ENCODE assay signal across 19 cellular contexts in genomic region chr2:66567742-66568141, GRCh38.
DNase-seq lines count a peak whose midpoint lies in the region; ATAC-seq and TF ChIP-seq lines count a peak whose summit lies in the region.
"Had no signal": no experiment of that assay in that cellular context is flagged by ENCODE, and none has a peak within 500 bp of the region (broad histone marks: within the 10 kb centered on the region; RNA-seq: fewer than 3 reads in every experiment).

No MANE protein-coding gene starts in this region.

- H3K14ac ChIP-seq in mesenchymal stem cell (ENCODE audit: low read length in 2 of 2) = no peak overlapping the region

- no peaks in the 10 kb centered on the region for H4K20me1 ChIP-seq in Loucy (ENCODE audit: insufficient read depth, low read length, poor library complexity, severe bottlenecking)

- H3F3A ChIP-seq in Loucy (ENCODE audit: low read depth) = no peaks in the 10 kb centered on the region

- H3K9me3 ChIP-seq in Loucy (ENCODE audit: insufficient read depth, low read depth, low read length) = no peaks in the 10 kb centered on the region
- H3K9me3 ChIP-seq in esophagus muscularis mucosa = no peaks in the 10 kb centered on the region
- H3K9me3 ChIP-seq in mesenchymal stem cell (ENCODE audit: control insufficient read depth, low read length) = no peaks in the 10 kb centered on the region
- no peaks in the 10 kb centered on the region for H3K9me3 ChIP-seq in vagina
- H3K9me3 ChIP-seq: SK-N-SH had no signal

- no peaks in the 10 kb centered on the region for H3K36me3 ChIP-seq in Loucy (ENCODE audit: insufficient read depth, low read length)
- H3K36me3 ChIP-seq in esophagus muscularis mucosa = peaks cover 10 to 47% (median 23%) of the 10 kb centered on the region in 4 donors
- H3K36me3 ChIP-seq in mesenchymal stem cell (ENCODE audit: control insufficient read depth in 1 of 2, insufficient read depth in 2 of 2, low read depth in 1 of 2, low read length in 2 of 2) = peaks cover 0 to 38% of the 10 kb centered on the region in 2 experiments
- H3K36me3 ChIP-seq in vagina = peaks cover 0 to 31% of the 10 kb centered on the region in 2 donors

- no peak overlapping the region for H3K4ac ChIP-seq in mesenchymal stem cell (ENCODE audit: low read depth in 1 of 2, low read length in 2 of 2)

- H4K8ac ChIP-seq in mesenchymal stem cell (ENCODE audit: low read length) = no peak overlapping the region

- peaks cover 68% of the 10 kb centered on the region for H3K4me1 Mint-ChIP-seq in progenitor cell of endocrine pancreas (ENCODE audit: low read depth)
- H3K4me1 Mint-ChIP-seq: IgD-negative memory B cell had no signal

- H3K4me2 ChIP-seq in Loucy (ENCODE audit: low read depth, low read length, poor library complexity, severe bottlenecking) (peak overlapping the region; percentile 15), mesenchymal stem cell (ENCODE audit: low read length, poor library complexity, severe bottlenecking) (no peak overlapping the region)
- H3K4me2 ChIP-seq: SK-N-SH had no signal

- intact Hi-C loops in esophagus muscularis mucosa (cut with DNase I) (no loop called here), vagina (cut with DNase I) (no loop called here)

- no peak overlapping the region for H2BK12ac ChIP-seq in mesenchymal stem cell (ENCODE audit: low read length in 2 of 2)

- H3K79me1 ChIP-seq in mesenchymal stem cell (replicated peaks; ENCODE audit: low read length, poor library complexity, severe bottlenecking) = no peaks in the 10 kb centered on the region

- H3K9ac ChIP-seq in Loucy (ENCODE audit: low read depth, low read length, poor library complexity, severe bottlenecking) = no peak overlapping the region
- H3K9ac ChIP-seq in mesenchymal stem cell (ENCODE audit: low read length) = no peak overlapping the region
- H3K9ac ChIP-seq: SK-N-SH had no signal

- no peak overlapping the region for H3K4me3 ChIP-seq in Loucy (ENCODE audit: low read length, poor library complexity, severe bottlenecking)
- H3K4me3 ChIP-seq in esophagus muscularis mucosa = no peak overlapping the region
- no peak overlapping the region for H3K4me3 ChIP-seq in mesenchymal stem cell (ENCODE audit: insufficient read depth in 1 of 2, low read depth in 1 of 2, low read length in 2 of 2)
- no peak overlapping the region for H3K4me3 ChIP-seq in vagina

- H2BK15ac ChIP-seq in mesenchymal stem cell (ENCODE audit: low read depth, poor library complexity, severe bottlenecking) = no peak overlapping the region

- no peak for ATAC-seq in HG03097 (IDR thresholded peaks at IDR 0.05; ENCODE audit: low FRiP score, unreplicated experiment)

- H2BK120ac ChIP-seq in mesenchymal stem cell (ENCODE audit: low read depth, low read length) = no peak overlapping the region

- WGBS in esophagus muscularis mucosa = 67% methylated on average over 2 of the region's 2 CpGs
- no CpG with 5 or more reads among the region's 2 CpGs for WGBS in mesenchymal stem cell

- H3K79me2 ChIP-seq in Loucy (ENCODE audit: insufficient read depth, low read length) = no peaks in the 10 kb centered on the region

- H3K27ac ChIP-seq in esophagus muscularis mucosa (replicated peaks in 1 of 4) = peak overlapping the region; percentile 32 to 97 (median 77)
- no peak overlapping the region for H3K27ac ChIP-seq in mesenchymal stem cell (ENCODE audit: low read length, poor library complexity, severe bottlenecking)
- H3K27ac ChIP-seq in vagina = no peak overlapping the region
- H3K27ac ChIP-seq: HL-60 had no signal

- no peak overlapping the region for H2AK5ac ChIP-seq in mesenchymal stem cell (ENCODE audit: low read length, severe bottlenecking)

- H3K9me2 ChIP-seq in Loucy (replicated peaks; ENCODE audit: low read depth, low read length) = no peaks in the 10 kb centered on the region
- H3K9me2 ChIP-seq: SK-N-SH had no signal

- TF ChIP-seq EP300 in esophagus muscularis mucosa (IDR thresholded peaks at IDR 0.05) = no peak

- H3K9me3 Mint-ChIP-seq in progenitor cell of endocrine pancreas (ENCODE audit: low read depth) = no peaks in the 10 kb centered on the region
- H3K9me3 Mint-ChIP-seq: IgD-negative memory B cell had no signal

- no peak overlapping the region for H4K91ac ChIP-seq in mesenchymal stem cell (ENCODE audit: low read length)

- no peak overlapping the region for H2AFZ ChIP-seq in Loucy (ENCODE audit: low read length)
- H2AFZ ChIP-seq in mesenchymal stem cell (ENCODE audit: low read depth, low read length) = no peak overlapping the region

- DNase-seq in esophagus muscularis mucosa (ENCODE audit: extremely low spot score) (no peak), progenitor cell of endocrine pancreas (ENCODE audit: low spot score, unreplicated experiment) (no peak), NCI-H2227 (lab: John Stamatoyannopoulos, UW; ENCODE audit: unreplicated experiment) (no peak), mesenchymal stem cell (no peak), vagina (ENCODE audit: extremely low spot score in 2 of 2) (no peak)
- DNase-seq: ACHN, C1 segment of cervical spinal cord, DMS79, Kasumi-1, NCI-H1092 treated with DMSO at 0.1 percent for 48 hours, NCI-H2081, NCI-H2171 treated with DMSO at 0.1 percent for 48 hours, NCI-H446 treated with DMSO at 0.1 percent for 48 hours, Right ventricle myocardium superior, SK-N-SH had no signal

- H2BK5ac ChIP-seq in mesenchymal stem cell (ENCODE audit: low read depth, low read length, poor library complexity, severe bottlenecking) = no peak overlapping the region

- H3K23ac ChIP-seq in mesenchymal stem cell (ENCODE audit: low read length in 2 of 2) = no peak overlapping the region

- H3K36me3 Mint-ChIP-seq in progenitor cell of endocrine pancreas (ENCODE audit: insufficient read depth) = peaks cover 32% of the 10 kb centered on the region

- no peaks in the 10 kb centered on the region for H3K27me3 ChIP-seq in Loucy (ENCODE audit: insufficient read depth, low read length, poor library complexity, severe bottlenecking)
- no peaks in the 10 kb centered on the region for H3K27me3 ChIP-seq in esophagus muscularis mucosa
- H3K27me3 ChIP-seq in mesenchymal stem cell (ENCODE audit: control insufficient read depth in 1 of 2, insufficient read depth in 1 of 2, low read length in 2 of 2) = no peaks in the 10 kb centered on the region
- no peaks in the 10 kb centered on the region for H3K27me3 ChIP-seq in vagina

- peak overlapping the region; percentile 62 for H3K27ac Mint-ChIP-seq in progenitor cell of endocrine pancreas

- no peak for TF ChIP-seq POLR2A in esophagus muscularis mucosa (IDR thresholded peaks at IDR 0.05; ENCODE audit: low read depth)
- TF ChIP-seq POLR2A in vagina (IDR thresholded peaks at IDR 0.05) = no peak

- H3K27me3 Mint-ChIP-seq in progenitor cell of endocrine pancreas = no peaks in the 10 kb centered on the region

- no peak overlapping the region for H3K4me3 Mint-ChIP-seq in progenitor cell of endocrine pancreas (ENCODE audit: low read depth)
- H3K4me3 Mint-ChIP-seq: IgD-negative memory B cell had no signal

- no peak for TF ChIP-seq CTCF in Loucy (conservative IDR thresholded peaks at IDR 0.05; ENCODE audit: low read length)
- no peak for TF ChIP-seq CTCF in esophagus muscularis mucosa (IDR thresholded peaks at IDR 0.05)
- no peak for TF ChIP-seq CTCF in progenitor cell of endocrine pancreas (IDR thresholded peaks at IDR 0.05; ENCODE audit: unreplicated experiment)
- TF ChIP-seq CTCF in vagina (IDR thresholded peaks at IDR 0.05) = no peak

- H3K18ac ChIP-seq in mesenchymal stem cell (ENCODE audit: low read depth in 1 of 2, low read length in 2 of 2) = no peak overlapping the region

- H3K4me1 ChIP-seq in Loucy (ENCODE audit: insufficient read depth, low read length, poor library complexity, severe bottlenecking) = no peaks in the 10 kb centered on the region
- H3K4me1 ChIP-seq in esophagus muscularis mucosa = peaks cover 3 to 96% (median 80%) of the 10 kb centered on the region in 4 donors
- H3K4me1 ChIP-seq in mesenchymal stem cell (ENCODE audit: control insufficient read depth, insufficient read depth, low read depth, low read length) = no peaks in the 10 kb centered on the region
- H3K4me1 ChIP-seq in vagina = peaks cover 31% of the 10 kb centered on the region

Comparison
In these comparisons a context has a peak if more than half of its experiments do, and no peak if none do; other contexts are left out.
1. H3K27ac ChIP-seq: peak in esophagus muscularis mucosa (4 of 4); none in mesenchymal stem cell (single experiment) and vagina (single experiment).